In genomic region chr16:77206533-77206932, GRCh38 we compare ENCODE assay signal across 20 cellular contexts. TPM values are rescaled to one million over a fixed set of nuclear protein-coding genes. Genes with fewer than 3 reads are reported as not detected.
DNase-seq lines count a peak whose midpoint lies in the region; ATAC-seq and TF ChIP-seq lines count a peak whose summit lies in the region.
"Had no signal": no experiment of that assay in that cellular context is flagged by ENCODE, and none has a peak within 500 bp of the region (broad histone marks: within the 10 kb centered on the region; RNA-seq: fewer than 3 reads in every experiment).

No MANE protein-coding gene starts in this region.

- DNase-seq in endodermal cell (no peak), neural crest cell (ENCODE audit: low read depth, low spot score) (no peak), NCI-H1092 treated with DMSO at 0.1 percent for 48 hours (lab: John Stamatoyannopoulos, UW) (no peak)
- DNase-seq: 8988T, Calu3, DMS79 treated with DMSO at 0.1 percent for 48 hours, IMR-90 had no signal

- ATAC-seq in GM18867 (IDR thresholded peaks at IDR 0.05; ENCODE audit: unreplicated experiment) (no peak), HG02588 (IDR thresholded peaks at IDR 0.05; ENCODE audit: unreplicated experiment) (no peak), GM18505 (IDR thresholded peaks at IDR 0.05; ENCODE audit: unreplicated experiment) (no peak)
- ATAC-seq: CD8-positive, alpha-beta T cell; GM12878; K562 had no signal

- H3K36me3 ChIP-seq in BLaER1 (peaks cover under 1% of the 10 kb centered on the region; the same call in 1 of the 2 replicates), HUES48 (ENCODE audit: control insufficient read depth, insufficient read depth, low read length) (no peaks in the 10 kb centered on the region), endodermal cell (ENCODE audit: control insufficient read depth, insufficient read depth, low read length) (no peaks in the 10 kb centered on the region)
- H3K36me3 ChIP-seq: HAP-1 had no signal

- no peak overlapping the region for H3K27ac ChIP-seq in BLaER1
- H3K27ac ChIP-seq in HUES48 (ENCODE audit: low read depth, low read length), result peak overlapping the region; percentile 21
- peak overlapping the region; percentile 48 for H3K27ac ChIP-seq in endodermal cell (ENCODE audit: low read depth, low read length)
- H3K27ac ChIP-seq: BLaER1 treated with 17β-estradiol and CSF1 and Interleukin-3, amounts not matched to agents 10 nM and 100 nM; HL-60 had no signal

- TF ChIP-seq CTCF in endodermal cell (conservative IDR thresholded peaks at IDR 0.05) (no peak), neural crest cell (conservative IDR thresholded peaks at IDR 0.05) (no peak)

- no peaks in the 10 kb centered on the region for H4K20me1 ChIP-seq in BLaER1

- H3K36me3 Mint-ChIP-seq in endodermal cell (ENCODE audit: low read depth), result no peaks in the 10 kb centered on the region
- no peaks in the 10 kb centered on the region for H3K36me3 Mint-ChIP-seq in neural crest cell (ENCODE audit: low read depth)
- H3K36me3 Mint-ChIP-seq: CD8-positive, alpha-beta T cell had no signal

- no peaks in the 10 kb centered on the region for H3K9me3 ChIP-seq in BLaER1
- no peaks in the 10 kb centered on the region for H3K9me3 ChIP-seq in HUES48 (ENCODE audit: control insufficient read depth, insufficient read depth, low read length)
- H3K9me3 ChIP-seq in endodermal cell (ENCODE audit: control insufficient read depth, low read length), result no peaks in the 10 kb centered on the region
- H3K9me3 ChIP-seq: BLaER1 treated with 17β-estradiol and CSF1 and Interleukin-3, amounts not matched to agents 10 nM and 100 nM; HAP-1 had no signal

- no peaks in the 10 kb centered on the region for H3K9me3 Mint-ChIP-seq in endodermal cell
- H3K9me3 Mint-ChIP-seq in neural crest cell, result peaks cover 3% of the 10 kb centered on the region
- H3K9me3 Mint-ChIP-seq: CD8-positive, alpha-beta T cell had no signal

- H3K9ac ChIP-seq in BLaER1 (no peak overlapping the region), HUES48 (ENCODE audit: low read depth, low read length) (no peak overlapping the region), endodermal cell (ENCODE audit: extremely low read depth, low read length, poor library complexity, severe bottlenecking) (no peak overlapping the region)
- H3K9ac ChIP-seq: BLaER1 treated with 17β-estradiol and CSF1 and Interleukin-3, amounts not matched to agents 10 nM and 100 nM had no signal

- H3K27me3 ChIP-seq in BLaER1 (no peaks in the 10 kb centered on the region), HUES48 (ENCODE audit: control insufficient read depth, insufficient read depth, low read length) (0 out of 2 replicates have a peak, but pooled peaks cover 1% of the 10 kb centered on the region), endodermal cell (ENCODE audit: control insufficient read depth, insufficient read depth, low read length, poor library complexity, severe bottlenecking) (no peaks in the 10 kb centered on the region)
- H3K27me3 ChIP-seq: BLaER1 treated with 17β-estradiol and CSF1 and Interleukin-3, amounts not matched to agents 10 nM and 100 nM had no signal

- H3K4me1 ChIP-seq in BLaER1, result peaks cover 10% of the 10 kb centered on the region
- peaks cover 19% of the 10 kb centered on the region for H3K4me1 ChIP-seq in HUES48 (ENCODE audit: control insufficient read depth, insufficient read depth, low read length)
- H3K4me1 ChIP-seq in endodermal cell (ENCODE audit: control insufficient read depth, insufficient read depth, low read length), result no peaks in the 10 kb centered on the region
- H3K4me1 ChIP-seq: HAP-1 had no signal

- no peak for TF ChIP-seq POLR2A in GM18505 (IDR thresholded peaks at IDR 0.05; ENCODE audit: borderline replicate concordance, extremely low read depth, insufficient read depth, insufficient read length)

- peaks cover 17% of the 10 kb centered on the region for H3K4me1 Mint-ChIP-seq in endodermal cell
- H3K4me1 Mint-ChIP-seq in neural crest cell, result peaks cover 17% of the 10 kb centered on the region

- H3K27ac Mint-ChIP-seq in endodermal cell, result no peak overlapping the region
- H3K27ac Mint-ChIP-seq in neural crest cell (ENCODE audit: unreplicated experiment), result no peak overlapping the region
- H3K27ac Mint-ChIP-seq: CD8-positive, alpha-beta T cell had no signal

- 0 out of 2 replicates have a peak overlapping the region, but pooled peaks have one; percentile 3 for H3K4me2 ChIP-seq in BLaER1
- H3K4me2 ChIP-seq: BLaER1 treated with 17β-estradiol and CSF1 and Interleukin-3, amounts not matched to agents 10 nM and 100 nM had no signal

- no peak overlapping the region for H3K4me3 Mint-ChIP-seq in endodermal cell
- peak overlapping the region; percentile 4 for H3K4me3 Mint-ChIP-seq in neural crest cell
- H3K4me3 Mint-ChIP-seq: CD8-positive, alpha-beta T cell had no signal

- H3K4me3 ChIP-seq in BLaER1, result no peak overlapping the region
- no peak overlapping the region for H3K4me3 ChIP-seq in HUES48 (ENCODE audit: low read depth, low read length)
- H3K4me3 ChIP-seq in endodermal cell (ENCODE audit: low read length), result no peak overlapping the region
- H3K4me3 ChIP-seq: BLaER1 treated with 17β-estradiol and CSF1 and Interleukin-3, amounts not matched to agents 10 nM and 100 nM; GM12878; HAP-1; K562 had no signal

- WGBS in endodermal cell (ENCODE audit: insufficient coverage in 1 of 2, insufficient read length in 1 of 2), 2 experiments, result 79% methylated on average over 2 of the region's 2 CpGs; no CpG with 5 or more reads in 1 of the 2 experiments

- H3K27me3 Mint-ChIP-seq in endodermal cell (ENCODE audit: insufficient read depth), result peaks cover 26% of the 10 kb centered on the region
- H3K27me3 Mint-ChIP-seq in neural crest cell (ENCODE audit: low read depth), result peaks cover 3% of the 10 kb centered on the region

RNA-seq across cellular contexts. Expression of gene SYCE1L, which starts 7.3 kb away (rescaled TPM):
- total RNA-seq in endodermal cell, result 10 to 100 TPM; 13.6 to 19.9 TPM
- 6.9 TPM for polyA plus RNA-seq in endodermal cell (2013, experiment 1 of 2)
- polyA plus RNA-seq in endodermal cell (2013, experiment 2 of 2), result 8.0 TPM
- 18.3 and 24.8 TPM in 2 replicates for total RNA-seq in neural crest cell
- total RNA-seq: A673, HT1080, IMR-90 had no signal

RNA-seq across cellular contexts. Expression of gene MON1B, which starts 15.5 kb away (rescaled TPM):
- 10 to 100 TPM; 43.6 to 45.7 TPM for total RNA-seq in endodermal cell
- polyA plus RNA-seq in endodermal cell (2013, experiment 1 of 2), result 26.8 TPM
- polyA plus RNA-seq in endodermal cell (2013, experiment 2 of 2), result 24.0 TPM
- 46.3 and 49.5 TPM in 2 replicates for total RNA-seq in neural crest cell
